8 cellular contexts compared by ENCODE assay signal in genomic region chr4:20418865-20419451, GRCh38.
A peak's percentile ranks its signal among the peaks of the same experiment; 100 is the strongest.
DNase-seq lines count a peak whose midpoint lies in the region; ATAC-seq, FAIRE-seq and TF ChIP-seq lines count a peak whose summit lies in the region.

No MANE protein-coding gene starts in this region.

- no peak for FAIRE-seq in A549 (lab: Jason Lieb, UNC)

- no peak overlapping the region for H3K27ac ChIP-seq in A549

- H3K4me3 ChIP-seq in A549 (no peak overlapping the region), HFF-Myc (replicated peaks; ENCODE audit: low read depth, low read length) (no peak overlapping the region), WI38 (ENCODE audit: low read depth, low read length) (peak overlapping the region; percentile 9; the same call in 1 of the 2 replicates)

- no peaks in the 10 kb centered on the region for H3K4me1 ChIP-seq in A549

- TF ChIP-seq POLR2A in A549 (IDR thresholded peaks at IDR 0.05; ENCODE audit: low read length), result no peak

- no peak for TF ChIP-seq EP300 in A549 (IDR thresholded peaks at IDR 0.05)

- no peaks in the 10 kb centered on the region for H3K9me3 ChIP-seq in A549

- DNase-seq in A549 (ENCODE audit: low read depth in 1 of 2, low spot score in 1 of 2) (peak; percentile 6 to 40), GM04504 (ENCODE audit: low read depth) (peak; percentile 47), HFF-Myc (ENCODE audit: extremely low read depth, low read depth) (peak; percentile 41), M059J (ENCODE audit: low read depth) (peak; percentile 75), foreskin melanocyte (peak; percentile 57), pulmonary artery endothelial cell (ENCODE audit: low read depth, low spot score) (peak; percentile 30)
- no peak for DNase-seq in stimulated activated CD8-positive, alpha-beta memory T cell treated with anti-CD3 and anti-CD28 coated beads, Interleukin-4, amount 100 ng/mL, for 48 hours

- peak overlapping the region; percentile 68 for H3K4me2 ChIP-seq in A549

- 2% methylated on average over 4 of the region's 4 CpGs for WGBS in A549 (ENCODE audit: missing lambda C conversion rate)

- TF ChIP-seq CTCF in A549 (IDR thresholded peaks at IDR 0.05) (peak; percentile 50), HFF-Myc (IDR thresholded peaks at IDR 0.05; ENCODE audit: low read depth, low read length, missing control alignments) (peak; percentile 48), WI38 (IDR thresholded peaks at IDR 0.05; ENCODE audit: low read depth, low read length) (no peak)

- ATAC-seq in A549, result peak; percentile 68 to 74; a peak in 5 of 6 replicates

- POLR2A ChIA-PET in A549 (lab: Yijun Ruan, JAX), result no interaction called here

- TF ChIP-seq RAD21 in A549 (conservative IDR thresholded peaks at IDR 0.05 in 1 of 2, IDR thresholded peaks at IDR 0.05 in 1 of 2), result peak in 1 of 2 experiments; percentile 48; a peak in 3 of 5 replicates

- CTCF ChIA-PET in A549 (lab: Yijun Ruan, JAX), result interaction anchor here (1.1 to 1.7 kb wide), 2 partner anchors 125 to 266 kb away, joined by 3 to 6 read pairs; no protein-coding TSS in a partner anchor

TF ChIP-seq in A549, 52 proteins besides CTCF, POLR2A, EP300 and RAD21:
- TF ChIP-seq ZC3H11A (IDR thresholded peaks at IDR 0.05) (no peak), SMC3 (IDR thresholded peaks at IDR 0.05) (peak; percentile 49)
